In genomic region chr3:191105418-191105817, GRCh38 we compare ENCODE assay signal across 19 cellular contexts.
A peak's percentile ranks its signal among the peaks of the same experiment; 100 is the strongest.
DNase-seq lines count a peak whose midpoint lies in the region; ATAC-seq and TF ChIP-seq lines count a peak whose summit lies in the region.
"Had no signal": no experiment of that assay in that cellular context is flagged by ENCODE, and none has a peak within 500 bp of the region (broad histone marks: within the 10 kb centered on the region; RNA-seq: fewer than 3 reads in every experiment).

No MANE protein-coding gene starts in this region.

- CTCF ChIA-PET in CD4-positive, alpha-beta memory T cell (lab: Charles Lee; ENCODE audit: partially characterized antibody), result no interaction called here

- H3F3A ChIP-seq in SU-DHL-6 (ENCODE audit: insufficient read depth), result no peaks in the 10 kb centered on the region

- no peak overlapping the region for H3K27ac Mint-ChIP-seq in CD4-positive, alpha-beta memory T cell
- H3K27ac Mint-ChIP-seq in T-helper 17 cell, result no peak overlapping the region
- H3K27ac Mint-ChIP-seq: activated naive CD8-positive, alpha-beta T cell treated with anti-CD3 and anti-CD28 coated beads, Interleukin-2, amount 10 ng/mL, durations not matched to agents 7 days and 5 days; stimulated activated naive CD8-positive, alpha-beta T cell treated with anti-CD3 and anti-CD28 coated beads, Interleukin-15, amount 100 ng/mL, for 72 hours had no signal

- no peaks in the 10 kb centered on the region for H3K27me3 Mint-ChIP-seq in CD4-positive, alpha-beta memory T cell
- H3K27me3 Mint-ChIP-seq in T-helper 17 cell, result no peaks in the 10 kb centered on the region
- H3K27me3 Mint-ChIP-seq: activated naive CD8-positive, alpha-beta T cell treated with anti-CD3 and anti-CD28 coated beads, Interleukin-2, amount 10 ng/mL, durations not matched to agents 7 days and 5 days; stimulated activated naive CD8-positive, alpha-beta T cell treated with anti-CD3 and anti-CD28 coated beads, Interleukin-15, amount 100 ng/mL, for 72 hours had no signal

- no peaks in the 10 kb centered on the region for H4K20me1 ChIP-seq in SU-DHL-6 (ENCODE audit: low read depth, low read length)

- peaks cover 0 to 7% (median 0%) of the 10 kb centered on the region in 8 donors for H3K9me3 Mint-ChIP-seq in CD4-positive, alpha-beta memory T cell
- H3K9me3 Mint-ChIP-seq: activated naive CD8-positive, alpha-beta T cell treated with anti-CD3 and anti-CD28 coated beads, Interleukin-2, amount 10 ng/mL, durations not matched to agents 7 days and 5 days had no signal

- H3K4me2 ChIP-seq in SU-DHL-6 (ENCODE audit: low read depth, low read length, poor library complexity, severe bottlenecking), result peak overlapping the region; percentile 15

- no peak overlapping the region for H3K9ac ChIP-seq in SU-DHL-6 (ENCODE audit: low read length)

- POLR2A ChIA-PET in CD4-positive, alpha-beta memory T cell (lab: Charles Lee; ENCODE audit: partially characterized antibody), result no interaction called here

- H3K9me2 ChIP-seq in SU-DHL-6 (replicated peaks; ENCODE audit: insufficient read depth, low read length), result no peaks in the 10 kb centered on the region

- H3K9me3 ChIP-seq in SU-DHL-6 (ENCODE audit: insufficient read depth, low read length) (no peaks in the 10 kb centered on the region), T-helper 17 cell (ENCODE audit: control insufficient read depth, low read length, poor library complexity, severe bottlenecking) (no peaks in the 10 kb centered on the region)
- no peaks in the 10 kb centered on the region for H3K9me3 ChIP-seq in CD4-positive, alpha-beta memory T cell (ENCODE audit: control insufficient read depth in 1 of 2, low read length in 2 of 2)

- no peak overlapping the region for H3K4me3 ChIP-seq in SU-DHL-6 (ENCODE audit: insufficient read depth, low read length, poor library complexity, severe bottlenecking)
- no peak overlapping the region for H3K4me3 ChIP-seq in CD4-positive, alpha-beta memory T cell (ENCODE audit: low read length in 2 of 2)

- no peaks in the 10 kb centered on the region for H3K36me3 ChIP-seq in SU-DHL-6 (ENCODE audit: low read length)
- H3K36me3 ChIP-seq in CD4-positive, alpha-beta memory T cell (ENCODE audit: insufficient read depth, low read length), result no peaks in the 10 kb centered on the region

- no peak overlapping the region for H3K27ac ChIP-seq in SU-DHL-6 (ENCODE audit: low read depth, low read length)
- no peak overlapping the region for H3K27ac ChIP-seq in CD4-positive, alpha-beta memory T cell (ENCODE audit: low read depth, low read length)
- H3K27ac ChIP-seq: HL-60 had no signal

- ATAC-seq in GM18519 (IDR thresholded peaks at IDR 0.05; ENCODE audit: low FRiP score, unreplicated experiment), result peak; percentile 75
- peak; percentile 57 for ATAC-seq in GM21515 (IDR thresholded peaks at IDR 0.05; ENCODE audit: unreplicated experiment)
- peak; percentile 59 for ATAC-seq in HG03064 (IDR thresholded peaks at IDR 0.05; ENCODE audit: low read depth, unreplicated experiment)
- ATAC-seq in T-helper 17 cell, result no peak
- ATAC-seq: sciatic nerve; stimulated activated naive CD8-positive, alpha-beta T cell treated with anti-CD3 and anti-CD28 coated beads, Interleukin-15, amount 100 ng/mL, for 72 hours had no signal

- intact Hi-C loops in CD4-positive, alpha-beta memory T cell (cut with micrococcal nuclease), result no loop called here

- no peak for DNase-seq in CD4-positive, alpha-beta memory T cell
- DNase-seq in NCI-H2029 (lab: John Stamatoyannopoulos, UW) (no peak), nucleus accumbens (lab: John Stamatoyannopoulos, UW) (no peak), T-helper 17 cell (no peak)
- DNase-seq: activated CD8-positive, alpha-beta memory T cell treated with anti-CD3 and anti-CD28 coated beads, Interleukin-2, amount 50 U/mL, for 4 hours; activated naive CD8-positive, alpha-beta T cell treated with anti-CD3 and anti-CD28 coated beads, Interleukin-2, amount 10 ng/mL, durations not matched to agents 7 days and 5 days; caudate nucleus; GOT3; kidney glomerular epithelial cell; NCI-H2107; NCI-H82; Right ventricle myocardium superior; stimulated activated naive CD8-positive, alpha-beta T cell treated with anti-CD3 and anti-CD28 coated beads, Interleukin-15, amount 100 ng/mL, for 72 hours had no signal

- H2AFZ ChIP-seq in SU-DHL-6 (ENCODE audit: low read depth, low read length, severe bottlenecking), result no peak overlapping the region

- TF ChIP-seq CTCF in SU-DHL-6 (IDR thresholded peaks at IDR 0.05; ENCODE audit: insufficient read depth, low read length, poor library complexity, severe bottlenecking), result no peak

- H3K79me2 ChIP-seq in SU-DHL-6 (ENCODE audit: insufficient read depth, low read length), result no peaks in the 10 kb centered on the region

- no peak overlapping the region for H3K4me3 Mint-ChIP-seq in CD4-positive, alpha-beta memory T cell
- H3K4me3 Mint-ChIP-seq in T-helper 17 cell, result no peak overlapping the region
- H3K4me3 Mint-ChIP-seq: activated naive CD8-positive, alpha-beta T cell treated with anti-CD3 and anti-CD28 coated beads, Interleukin-2, amount 10 ng/mL, durations not matched to agents 7 days and 5 days; stimulated activated naive CD8-positive, alpha-beta T cell treated with anti-CD3 and anti-CD28 coated beads, Interleukin-15, amount 100 ng/mL, for 72 hours had no signal

- H3K27me3 ChIP-seq in SU-DHL-6 (ENCODE audit: low read length), result no peaks in the 10 kb centered on the region
- H3K27me3 ChIP-seq in CD4-positive, alpha-beta memory T cell (ENCODE audit: insufficient read depth, low read length), result no peaks in the 10 kb centered on the region

- no peaks in the 10 kb centered on the region for H3K4me1 Mint-ChIP-seq in CD4-positive, alpha-beta memory T cell
- no peaks in the 10 kb centered on the region for H3K4me1 Mint-ChIP-seq in T-helper 17 cell
- H3K4me1 Mint-ChIP-seq: activated naive CD8-positive, alpha-beta T cell treated with anti-CD3 and anti-CD28 coated beads, Interleukin-2, amount 10 ng/mL, durations not matched to agents 7 days and 5 days; stimulated activated naive CD8-positive, alpha-beta T cell treated with anti-CD3 and anti-CD28 coated beads, Interleukin-15, amount 100 ng/mL, for 72 hours had no signal

- no peaks in the 10 kb centered on the region for H3K4me1 ChIP-seq in CD4-positive, alpha-beta memory T cell (ENCODE audit: insufficient read depth, low read length)

- H3K36me3 Mint-ChIP-seq in CD4-positive, alpha-beta memory T cell, result no peaks in the 10 kb centered on the region
- no peaks in the 10 kb centered on the region for H3K36me3 Mint-ChIP-seq in T-helper 17 cell (ENCODE audit: low read depth)
- H3K36me3 Mint-ChIP-seq: activated naive CD8-positive, alpha-beta T cell treated with anti-CD3 and anti-CD28 coated beads, Interleukin-2, amount 10 ng/mL, durations not matched to agents 7 days and 5 days had no signal
